Comparison of ENCODE assay signal across 10 cellular contexts in the genomic region with DNA sequence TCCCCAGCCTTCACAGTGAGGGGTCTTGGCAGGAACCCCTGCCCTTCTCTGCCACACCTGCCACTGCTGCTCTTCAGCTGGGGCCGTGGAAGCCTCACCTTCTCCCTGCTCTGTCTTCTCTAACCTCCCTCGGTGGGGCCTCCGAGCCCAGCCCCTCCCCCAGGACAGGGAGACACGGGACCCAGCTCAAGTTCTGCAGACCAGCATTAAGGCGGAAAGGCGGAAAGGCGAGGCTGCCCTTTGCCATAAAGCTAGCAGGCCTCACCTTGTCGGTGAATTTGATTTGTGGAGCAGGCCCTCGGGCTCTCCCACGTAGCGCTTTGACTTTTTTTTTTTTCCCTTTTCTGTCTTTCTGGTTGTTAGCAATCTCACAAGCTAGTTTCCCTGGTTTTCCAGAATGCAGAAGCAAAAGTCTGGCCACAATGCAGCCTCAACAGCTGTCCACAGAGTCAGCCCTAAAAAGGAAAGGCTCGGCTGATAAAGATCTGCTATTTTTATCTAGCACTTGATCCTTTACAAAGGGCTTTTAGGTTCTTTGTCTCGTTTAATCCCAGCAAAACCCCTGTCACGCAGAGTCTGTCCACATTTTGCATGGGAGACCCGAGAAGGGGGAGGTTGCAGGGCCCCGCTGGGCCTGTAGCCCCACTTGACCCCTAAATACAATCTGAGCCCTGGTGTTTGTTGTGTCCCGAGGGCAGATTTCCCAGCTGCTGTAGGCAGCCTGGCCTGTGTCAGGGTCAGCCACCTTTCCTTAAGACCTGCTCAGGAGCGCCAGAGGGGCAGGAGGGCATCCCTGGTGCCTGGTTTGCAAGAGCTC. TPM values are rescaled to one million over a fixed set of nuclear protein-coding genes. Genes with fewer than 3 reads are reported as not detected.
DNase-seq lines count a peak whose midpoint lies in the region; ATAC-seq, FAIRE-seq and TF ChIP-seq lines count a peak whose summit lies in the region.
"Had no signal": no experiment of that assay in that cellular context is flagged by ENCODE, and none has a peak within 500 bp of the region (broad histone marks: within the 10 kb centered on the region; RNA-seq: fewer than 3 reads in every experiment).

No MANE protein-coding gene starts in this region.

- H3K4me1 ChIP-seq in BE2C (peaks cover 31% of the 10 kb centered on the region), astrocyte (ENCODE audit: insufficient read depth, low read length) (peaks cover 33% of the 10 kb centered on the region)

- H3K36me3 ChIP-seq in BE2C (peaks cover 15% of the 10 kb centered on the region), astrocyte (ENCODE audit: insufficient read depth, low read length) (no peaks in the 10 kb centered on the region)

- DNase-seq in BE2C (peak; percentile 57), Kasumi-1 (lab: John Stamatoyannopoulos, UW) (peak; percentile 24 to 38), astrocyte (ENCODE audit: low read depth) (peak; percentile 11), myocyte (ENCODE audit: low read depth) (peak; percentile 81), RKO (ENCODE audit: low spot score) (no peak), natural killer cell (no peak)
- no peak for DNase-seq in stimulated activated CD4-positive, alpha-beta T cell treated with anti-CD3 and anti-CD28 coated beads, Interleukin-15, amount 100 ng/mL, for 24 hours
- DNase-seq: activated T-cell treated with anti-CD3 and anti-CD28 coated beads for 4 hours had no signal

- TF ChIP-seq CTCF in BE2C (IDR thresholded peaks at IDR 0.05; ENCODE audit: low read depth, low read length) (no peak), astrocyte (IDR thresholded peaks at IDR 0.05; ENCODE audit: insufficient read depth, low read depth, low read length) (no peak), natural killer cell (IDR thresholded peaks at IDR 0.05) (no peak)

- peaks cover 68% of the 10 kb centered on the region for H4K20me1 ChIP-seq in astrocyte (ENCODE audit: insufficient read depth, low read length)

- H3K79me2 ChIP-seq in astrocyte (ENCODE audit: insufficient read depth, low read length), result peaks cover 20% of the 10 kb centered on the region

- H3K4me3 ChIP-seq in BE2C (ENCODE audit: low read depth, low read length) (peak overlapping the region; percentile 37), astrocyte (ENCODE audit: insufficient read depth, low read depth, low read length) (no peak overlapping the region)

- H3K9me3 Mint-ChIP-seq in astrocyte (ENCODE audit: unreplicated experiment) (no peaks in the 10 kb centered on the region), natural killer cell (no peaks in the 10 kb centered on the region)

- H3K4me3 Mint-ChIP-seq in astrocyte (ENCODE audit: unreplicated experiment), result peak overlapping the region; percentile 46
- no peak overlapping the region for H3K4me3 Mint-ChIP-seq in natural killer cell

- peak overlapping the region; percentile 27 for H3K27ac Mint-ChIP-seq in astrocyte (ENCODE audit: unreplicated experiment)
- no peak overlapping the region for H3K27ac Mint-ChIP-seq in natural killer cell

- H3K27ac ChIP-seq in astrocyte (ENCODE audit: low read depth, low read length), result no peak overlapping the region

- H3K27me3 ChIP-seq in BE2C, result no peaks in the 10 kb centered on the region
- no peaks in the 10 kb centered on the region for H3K27me3 ChIP-seq in astrocyte (ENCODE audit: insufficient read depth, low read length)

- no peak overlapping the region for H3K4me2 ChIP-seq in astrocyte (ENCODE audit: low read length)

- ATAC-seq in natural killer cell (no peak), HG03439 (IDR thresholded peaks at IDR 0.05; ENCODE audit: unreplicated experiment) (no peak)

- H3K36me3 Mint-ChIP-seq in astrocyte (ENCODE audit: low read depth, unreplicated experiment) (peaks cover 14% of the 10 kb centered on the region), natural killer cell (no peaks in the 10 kb centered on the region)

- no peak overlapping the region for H3K9ac ChIP-seq in astrocyte (ENCODE audit: low read length)

- no peak for FAIRE-seq in astrocyte (lab: Jason Lieb, UNC)

- intact Hi-C loops in natural killer cell (cut with micrococcal nuclease), result no loop called here

- H3K4me1 Mint-ChIP-seq in astrocyte (ENCODE audit: low read depth, unreplicated experiment), result peaks cover 51% of the 10 kb centered on the region
- peaks cover 0 to 39% of the 10 kb centered on the region in 2 donors for H3K4me1 Mint-ChIP-seq in natural killer cell

- H2AFZ ChIP-seq in astrocyte (ENCODE audit: low read depth, low read length), result no peak overlapping the region

- H3K9me3 ChIP-seq in BE2C (no peaks in the 10 kb centered on the region), astrocyte (ENCODE audit: insufficient read depth, low read depth, low read length) (no peaks in the 10 kb centered on the region)

- no peaks in the 10 kb centered on the region for H3K27me3 Mint-ChIP-seq in astrocyte (ENCODE audit: low read depth, unreplicated experiment)
- H3K27me3 Mint-ChIP-seq in natural killer cell (ENCODE audit: low read depth in 2 of 2), result peaks cover 44 to 47% of the 10 kb centered on the region in 2 donors

RNA-seq across cellular contexts. Expression of a gene that starts 6.0 kb away (rescaled TPM):
- polyA plus RNA-seq in BE2C (2012; ENCODE audit: insufficient read depth, insufficient read length, low read depth), result 1,292 TPM
- total RNA-seq in astrocyte, result 458 and 582 TPM in 2 replicates
- total RNA-seq in myocyte, result 134 and 203 TPM in 2 replicates
- 138 TPM for polyA plus RNA-seq in myocyte (2012)
- 10 to 100 TPM in 1 of 3 donors, 1 to 10 TPM in 2; 4.7 to 36.3 (median 5.1) TPM for total RNA-seq in natural killer cell

RNA-seq across cellular contexts. Expression of a gene that starts 54.3 kb away (rescaled TPM):
- not detected for polyA plus RNA-seq in BE2C (2012; ENCODE audit: insufficient read depth, insufficient read length, low read depth)
- 0.12 TPM in 1 of 2 replicates, not detected in the other for total RNA-seq in astrocyte
- 0.03 TPM in 1 of 2 replicates, not detected in the other for total RNA-seq in myocyte
- not detected for polyA plus RNA-seq in myocyte (2012)
- total RNA-seq in natural killer cell, result 1 to 10 TPM in 1 of 3 donors, under 1 TPM in 2; 0.09 to 1.1 (median 0.40) TPM
- total RNA-seq: epithelial cell of proximal tubule had no signal

Comparison
In these comparisons a context has a peak if more than half of its experiments do, and no peak if none do; other contexts are left out.
1. DNase-seq: peak in BE2C (single experiment), Kasumi-1 (2 of 2), astrocyte (single experiment) and myocyte (single experiment); none in RKO (single experiment), natural killer cell (single experiment) and stimulated activated CD4-positive, alpha-beta T cell treated with anti-CD3 and anti-CD28 coated beads, Interleukin-15, amount 100 ng/mL, for 24 hours (single experiment).